Comparison of ENCODE assay signal across 8 cellular contexts in genomic region chr1:155911156-155912055, GRCh38. TPM values are rescaled to one million over a fixed set of nuclear protein-coding genes. Genes with fewer than 3 reads are reported as not detected.
DNase-seq lines count a peak whose midpoint lies in the region; ATAC-seq and TF ChIP-seq lines count a peak whose summit lies in the region.

TSS of gene RIT1 (minus strand) at chr1:155911349. CDS start at chr1:155910761, 588 bp downstream.

- H3K27ac Mint-ChIP-seq in Calu3 (ENCODE audit: unreplicated experiment): peak within 1 kb of the TSS; percentile 99

- CTCF ChIA-PET in Calu3 (lab: Charles Lee): no interaction called here
- CTCF ChIA-PET in PC-3 (lab: Charles Lee): interaction anchor here (0.7 kb wide), 1 partner anchor 26 kb away, joined by 4 read pairs; no protein-coding TSS in a partner anchor

- peak within 1 kb of the TSS; percentile 93 for H3K4me2 ChIP-seq in PC-3 (ENCODE audit: low read length)

- H3K9ac ChIP-seq in PC-3 (ENCODE audit: low read length): peak within 1 kb of the TSS; percentile 68

- peak within 1 kb of the TSS; percentile 97 for H3K4me3 Mint-ChIP-seq in Calu3 (ENCODE audit: low read depth, unreplicated experiment)

- TF ChIP-seq CTCF in Calu3 (IDR thresholded peaks at IDR 0.05; ENCODE audit: unreplicated experiment) (no peak), PC-3 (conservative IDR thresholded peaks at IDR 0.05; ENCODE audit: low read depth, low read length) (no peak), epithelial cell of proximal tubule (conservative IDR thresholded peaks at IDR 0.05; ENCODE audit: low read depth, low read length) (no peak), mucosa of descending colon (IDR thresholded peaks at IDR 0.05) (no peak)

- no TSS peak for BruUV-seq in Calu3 (replicated peaks; lab: Mats Ljungman, UMichigan)
- BruUV-seq in PC-3 (replicated peaks; lab: Mats Ljungman, UMichigan): TSS peak; percentile 93

- peak; percentile 92 for DNase-seq in Calu3
- peak in 73 of 76 experiments; percentile 17 to 89 (median 69) for DNase-seq in HUDEP-2 (lab: John Stamatoyannopoulos, UW; ENCODE audit: unreplicated experiment in 76 of 76)
- peak; percentile 85 for DNase-seq in PC-3
- peak; percentile 83 for DNase-seq in activated T-cell treated with anti-CD3 and anti-CD28 coated beads for 48 hours (ENCODE audit: low read depth)
- no peak for DNase-seq in epithelial cell of proximal tubule (ENCODE audit: low read depth)
- peak; percentile 93 to 94 (median 93) for DNase-seq in mucosa of descending colon
- DNase-seq in stimulated activated CD8-positive, alpha-beta memory T cell treated with anti-CD3 and anti-CD28 coated beads, Interleukin-4, amount 100 ng/mL, for 24 hours (ENCODE audit: low read depth): peak; percentile 78

- H3K4me3 ChIP-seq in PC-3 (ENCODE audit: low read length) (peak within 1 kb of the TSS; percentile 83), epithelial cell of proximal tubule (ENCODE audit: low read depth, low read length) (peak within 1 kb of the TSS; percentile 78), mucosa of descending colon (peak within 1 kb of the TSS; percentile 54)

- no peaks in the 10 kb centered on the region for H3K9me2 ChIP-seq in PC-3 (replicated peaks; ENCODE audit: low read length)

- H3K4me1 Mint-ChIP-seq in Calu3 (ENCODE audit: low read depth, unreplicated experiment): peaks cover 20% of the 10 kb centered on the region

- H4K20me1 ChIP-seq in PC-3 (ENCODE audit: low read length): 0 out of 2 replicates have a peak, but pooled peaks cover 3% of the 10 kb centered on the region

- peaks cover 39% of the 10 kb centered on the region for H3F3A ChIP-seq in PC-3 (ENCODE audit: low read length, unreplicated experiment)

- intact Hi-C loops in Calu3 (cut with micrococcal nuclease; ENCODE audit: unreplicated experiment) (loop anchor here (5.0 kb wide), 1 partner anchor 54 kb away; the partner anchor contains the start of genes GON4L and SYT11), PC-3 (cut with micrococcal nuclease) (loop anchor here (5.0 kb wide), 1 partner anchor 54 kb away; the partner anchor contains the start of genes GON4L and SYT11), mucosa of descending colon (cut with DNase I, micrococcal nuclease) (no loop called here)

- peak within 1 kb of the TSS; percentile 74 for H2AFZ ChIP-seq in PC-3 (ENCODE audit: low read length)

- peak within 1 kb of the TSS; percentile 76 for H3K27ac ChIP-seq in PC-3 (ENCODE audit: low read length)

- ATAC-seq in GM21367 (IDR thresholded peaks at IDR 0.05; ENCODE audit: unreplicated experiment) (peak; percentile 78), PC-3 (peak; percentile 76), mucosa of descending colon (peak; percentile 98)

- peaks cover 89% of the 10 kb centered on the region for H3K36me3 Mint-ChIP-seq in Calu3 (ENCODE audit: insufficient read depth, unreplicated experiment)

- H3K27me3 Mint-ChIP-seq in Calu3 (ENCODE audit: unreplicated experiment): no peaks in the 10 kb centered on the region

- no peaks in the 10 kb centered on the region for H3K27me3 ChIP-seq in PC-3 (ENCODE audit: low read length)

- H3K9me3 ChIP-seq in PC-3 (ENCODE audit: low read length) (no peaks in the 10 kb centered on the region), mucosa of descending colon (no peaks in the 10 kb centered on the region)

- H3K9me3 Mint-ChIP-seq in Calu3 (ENCODE audit: low read depth, unreplicated experiment): no peaks in the 10 kb centered on the region

- POLR2A ChIA-PET in PC-3 (lab: Charles Lee; ENCODE audit: unreplicated experiment): interaction anchor here (0.5 kb wide), 1 partner anchor 43 kb away, joined by 13 read pairs; no protein-coding TSS in a partner anchor

- H3K4me1 ChIP-seq in PC-3 (ENCODE audit: insufficient read depth, low read length): peaks cover 32% of the 10 kb centered on the region
- H3K4me1 ChIP-seq in mucosa of descending colon (ENCODE audit: low read depth): peaks cover 9% of the 10 kb centered on the region

- peaks cover 47% of the 10 kb centered on the region for H3K36me3 ChIP-seq in PC-3 (ENCODE audit: low read depth, low read length)
- peaks cover 10% of the 10 kb centered on the region for H3K36me3 ChIP-seq in mucosa of descending colon (ENCODE audit: low read depth)

- H3K79me2 ChIP-seq in PC-3 (ENCODE audit: low read length): peaks cover 24% of the 10 kb centered on the region

RNA-seq across cellular contexts. Expression of gene RIT1, which starts in this region (rescaled TPM):
- total RNA-seq in Calu3 (2022) (34.4 and 34.7 TPM in 2 replicates), PC-3 (2014; rRNA removed) (14.7 and 18.8 TPM in 2 replicates), epithelial cell of proximal tubule (16.3 and 17.6 TPM in 2 replicates), mucosa of descending colon (10 to 100 TPM; 21.8 to 29.7 (median 23.5) TPM)

Comparison
In these comparisons a context has a peak if more than half of its experiments do, and no peak if none do; other contexts are left out.
1. intact Hi-C loops: an anchor here in Calu3 (5.0 kb wide) and PC-3 (5.0 kb wide); none called in mucosa of descending colon.